8 cellular contexts compared by ENCODE assay signal in the genomic region with DNA sequence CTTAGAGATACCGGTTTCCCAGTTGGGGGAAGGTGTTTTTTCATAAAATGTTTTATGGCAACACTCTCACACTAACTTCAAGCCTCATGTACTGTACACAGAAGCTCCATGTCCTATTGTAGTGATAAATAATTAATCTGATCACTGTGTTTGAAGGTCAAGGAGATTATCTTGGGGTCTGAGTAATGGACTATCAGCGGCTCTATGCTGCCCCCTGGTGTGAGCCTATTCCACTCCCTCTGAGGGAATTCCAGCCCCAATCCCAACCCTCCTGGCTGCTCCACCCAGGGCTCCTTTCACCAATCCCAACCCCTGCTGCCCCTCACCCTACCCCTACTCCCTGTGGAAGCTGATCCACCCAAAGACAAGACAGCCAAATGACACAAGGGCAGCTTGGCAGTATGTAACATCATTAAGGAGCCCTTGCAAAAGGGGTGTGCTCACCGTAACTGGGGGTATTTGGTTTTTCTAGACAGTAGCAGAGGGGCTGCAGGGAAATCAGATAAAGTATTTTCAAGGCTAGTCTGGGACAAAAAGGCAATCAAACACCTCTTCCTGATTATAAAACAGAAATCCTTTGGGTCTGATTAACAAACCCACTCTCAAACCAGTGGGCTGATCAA. TPM values are rescaled to one million over a fixed set of nuclear protein-coding genes. Genes with fewer than 3 reads are reported as not detected.
DNase-seq lines count a peak whose midpoint lies in the region; ATAC-seq and TF ChIP-seq lines count a peak whose summit lies in the region.

No MANE protein-coding gene starts in this region.

- TF ChIP-seq CTCF in KMS-11 (conservative IDR thresholded peaks at IDR 0.05; ENCODE audit: low read depth, low read length): peak; percentile 93
- peak; percentile 86 for TF ChIP-seq CTCF in VCaP (conservative IDR thresholded peaks at IDR 0.05)
- peak; percentile 53 to 87 (median 78) for TF ChIP-seq CTCF in dorsolateral prefrontal cortex (IDR thresholded peaks at IDR 0.05 in 54 of 56, conservative IDR thresholded peaks at IDR 0.05 in 2 of 56; ENCODE audit: low read depth in 1 of 56, partially characterized antibody in 56 of 56)
- peak; percentile 72 to 79 (median 75) for TF ChIP-seq CTCF in transverse colon (IDR thresholded peaks at IDR 0.05)

- H3K27me3 ChIP-seq in KMS-11 (ENCODE audit: insufficient read depth, low read depth): no peaks in the 10 kb centered on the region
- no peaks in the 10 kb centered on the region for H3K27me3 ChIP-seq in dorsolateral prefrontal cortex
- no peaks in the 10 kb centered on the region for H3K27me3 ChIP-seq in transverse colon

- TF ChIP-seq POLR2A in transverse colon (IDR thresholded peaks at IDR 0.05): no peak

- WGBS in transverse colon (ENCODE audit: low coverage in 1 of 2), 2 donors: 36 to 60% methylated on average over 1 to 3 of the region's 3 CpGs

- intact Hi-C loops in dorsolateral prefrontal cortex (cut with DNase I): loop anchor here (1.0 to 5.0 kb wide), 2 partner anchors 63 to 64 kb away; no protein-coding TSS in a partner anchor
- intact Hi-C loops in transverse colon (cut with DNase I; ENCODE audit: low total_unique reads): loop anchor here (1.0 to 5.0 kb wide), 2 partner anchors 63 to 659 kb away; no protein-coding TSS in a partner anchor

- H3K4me1 Mint-ChIP-seq in memory B cell: peaks cover 2% of the 10 kb centered on the region

- no peaks in the 10 kb centered on the region for H3K79me2 ChIP-seq in KMS-11 (ENCODE audit: insufficient read depth, low read depth)

- no peak overlapping the region for H2AFZ ChIP-seq in KMS-11 (ENCODE audit: low read depth)

- H4K20me1 ChIP-seq in KMS-11 (ENCODE audit: insufficient read depth): no peaks in the 10 kb centered on the region

- no peak overlapping the region for H3K4me3 Mint-ChIP-seq in memory B cell

- H3K27ac ChIP-seq in KMS-11 (no peak overlapping the region), VCaP (no peak overlapping the region), dorsolateral prefrontal cortex (peak overlapping the region in 16 of 59 donors; percentile 1 to 90 (median 54)), transverse colon (no peak overlapping the region)

- ATAC-seq in memory B cell (ENCODE audit: low read depth): peak; percentile 32
- no peak for ATAC-seq in GM18519 (IDR thresholded peaks at IDR 0.05; ENCODE audit: low FRiP score, unreplicated experiment)
- ATAC-seq in HG03175 (IDR thresholded peaks at IDR 0.05; ENCODE audit: unreplicated experiment): no peak

- H3K4me1 ChIP-seq in KMS-11 (ENCODE audit: low read depth, poor library complexity, severe bottlenecking) (no peaks in the 10 kb centered on the region), transverse colon (no peaks in the 10 kb centered on the region)

- no peak overlapping the region for H3K27ac Mint-ChIP-seq in memory B cell

- no peaks in the 10 kb centered on the region for H3K27me3 Mint-ChIP-seq in memory B cell

- no peaks in the 10 kb centered on the region for H3K9me3 Mint-ChIP-seq in memory B cell

- H3K4me3 ChIP-seq in KMS-11 (IDR thresholded peaks at IDR 0.05; ENCODE audit: insufficient read depth, low read depth, low read length) (no peak overlapping the region), dorsolateral prefrontal cortex (peak overlapping the region in 2 of 59 donors; percentile 1 to 9), transverse colon (no peak overlapping the region)

- peak; percentile 48 for DNase-seq in EL
- DNase-seq in dorsolateral prefrontal cortex: peak in 7 of 10 donors; percentile 59 to 78 (median 66)
- peak; percentile 32 to 44 for DNase-seq in memory B cell (ENCODE audit: low spot score in 2 of 2)
- DNase-seq in transverse colon: peak; percentile 64

- in situ Hi-C loops in transverse colon (cut with MboI; ENCODE audit: low pct_ligation_motif_present in 1 of 4, low pct_unique_long_range_greater_than_20kb in 1 of 4, low sequenced_read_pairs in 3 of 4): loop anchor here in 2 of 4 donors (5.0 kb wide), 2 partner anchors 59 to 64 kb away; no protein-coding TSS in a partner anchor

- no peak overlapping the region for H3K4me2 ChIP-seq in KMS-11

- H3K36me3 ChIP-seq in KMS-11 (ENCODE audit: insufficient read depth): peaks cover 4% of the 10 kb centered on the region; the same call in 1 of the 2 replicates
- H3K36me3 ChIP-seq in transverse colon: peaks cover 0 to 39% (median 9%) of the 10 kb centered on the region in 4 donors

- peaks cover 30% of the 10 kb centered on the region for H3K36me3 Mint-ChIP-seq in memory B cell

- H3K9ac ChIP-seq in KMS-11: no peak overlapping the region

- no peak for TF ChIP-seq EP300 in transverse colon (IDR thresholded peaks at IDR 0.05; ENCODE audit: low read depth)

- no peaks in the 10 kb centered on the region for H3K9me3 ChIP-seq in transverse colon

RNA-seq across cellular contexts. Expression of a gene that starts 22.3 kb away (rescaled TPM):
- total RNA-seq in dorsolateral prefrontal cortex (10 to 100 TPM; 31.0 to 59.1 (median 45.3) TPM), transverse colon (10 to 100 TPM; 29.1 to 51.2 (median 37.2) TPM)

RNA-seq across cellular contexts. Expression of a gene that starts 22.4 kb away (rescaled TPM):
- total RNA-seq in dorsolateral prefrontal cortex (10 to 100 TPM; 15.0 to 37.8 (median 23.3) TPM), transverse colon (10 to 100 TPM in 1 of 4 donors, 1 to 10 TPM in 3; 3.0 to 11.4 (median 6.2) TPM)

RNA-seq across cellular contexts. Expression of a gene that starts 32.2 kb away (rescaled TPM):
- total RNA-seq in dorsolateral prefrontal cortex (10 to 100 TPM in 111 of 120 experiments, 1 to 10 TPM in 9; 4.8 to 24.5 (median 15.5) TPM), transverse colon (1 to 10 TPM in 2 of 4 donors, under 1 TPM in 2; 0.20 to 2.2 (median 1.2) TPM)

RNA-seq across cellular contexts. Expression of a gene that starts 51.0 kb away (rescaled TPM):
- total RNA-seq in dorsolateral prefrontal cortex: 10 to 100 TPM; 27.4 to 51.0 (median 35.3) TPM
- 10 to 100 TPM in 3 of 4 donors, 1 to 10 TPM in 1; 5.2 to 33.7 (median 31.1) TPM for total RNA-seq in transverse colon
